In the genomic region with DNA sequence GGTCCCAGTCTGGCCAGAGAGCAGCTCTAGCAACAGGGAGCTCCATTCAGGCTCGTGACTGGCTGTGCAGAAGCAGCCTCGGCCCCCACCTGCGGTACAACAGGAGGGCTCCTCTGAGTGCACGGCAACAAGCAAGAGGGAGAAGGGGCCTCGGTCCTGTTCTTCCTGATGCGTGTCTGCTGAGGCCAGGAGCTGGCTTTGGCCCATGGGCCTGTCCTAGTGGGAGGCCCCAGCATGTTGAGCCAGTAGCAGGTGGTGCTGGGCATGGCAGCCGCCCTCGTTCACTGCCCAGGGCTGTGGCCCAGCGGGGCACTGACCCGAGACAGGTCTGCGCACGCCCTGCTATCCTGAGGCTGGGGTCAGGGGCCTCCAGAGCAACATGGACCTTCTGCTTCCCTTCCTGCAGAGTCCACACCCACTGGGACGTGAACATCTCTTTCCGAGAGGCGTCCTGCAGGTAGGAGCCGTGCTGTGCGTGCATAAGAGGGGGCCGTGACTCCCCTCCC, we compare ENCODE assay signal across 1 cellular context.
TF ChIP-seq lines count a peak whose summit lies in the region.

No MANE protein-coding gene starts in this region.

TF ChIP-seq in K562, 482 proteins besides CTCF, POLR2A, EP300 and RAD21:
- TF ChIP-seq, protein P1, sequence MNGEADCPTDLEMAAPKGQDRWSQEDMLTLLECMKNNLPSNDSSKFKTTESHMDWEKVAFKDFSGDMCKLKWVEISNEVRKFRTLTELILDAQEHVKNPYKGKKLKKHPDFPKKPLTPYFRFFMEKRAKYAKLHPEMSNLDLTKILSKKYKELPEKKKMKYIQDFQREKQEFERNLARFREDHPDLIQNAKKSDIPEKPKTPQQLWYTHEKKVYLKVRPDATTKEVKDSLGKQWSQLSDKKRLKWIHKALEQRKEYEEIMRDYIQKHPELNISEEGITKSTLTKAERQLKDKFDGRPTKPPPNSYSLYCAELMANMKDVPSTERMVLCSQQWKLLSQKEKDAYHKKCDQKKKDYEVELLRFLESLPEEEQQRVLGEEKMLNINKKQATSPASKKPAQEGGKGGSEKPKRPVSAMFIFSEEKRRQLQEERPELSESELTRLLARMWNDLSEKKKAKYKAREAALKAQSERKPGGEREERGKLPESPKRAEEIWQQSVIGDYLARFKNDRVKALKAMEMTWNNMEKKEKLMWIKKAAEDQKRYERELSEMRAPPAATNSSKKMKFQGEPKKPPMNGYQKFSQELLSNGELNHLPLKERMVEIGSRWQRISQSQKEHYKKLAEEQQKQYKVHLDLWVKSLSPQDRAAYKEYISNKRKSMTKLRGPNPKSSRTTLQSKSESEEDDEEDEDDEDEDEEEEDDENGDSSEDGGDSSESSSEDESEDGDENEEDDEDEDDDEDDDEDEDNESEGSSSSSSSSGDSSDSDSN (IDR thresholded peaks at IDR 0.05; ENCODE audit: borderline replicate concordance in 1 of 2, low read depth in 2 of 2, low read length in 2 of 2), result 0 out of 4 replicates have a peak, but pooled peaks of 1 of the 2 experiments have one; percentile 24
- no peak for TF ChIP-seq ZNF146 (CRISPR knock-in tag; IDR thresholded peaks at IDR 0.05; ENCODE audit: unreplicated experiment)
